Comparison of ENCODE assay signal across 25 cellular contexts in the genomic region with DNA sequence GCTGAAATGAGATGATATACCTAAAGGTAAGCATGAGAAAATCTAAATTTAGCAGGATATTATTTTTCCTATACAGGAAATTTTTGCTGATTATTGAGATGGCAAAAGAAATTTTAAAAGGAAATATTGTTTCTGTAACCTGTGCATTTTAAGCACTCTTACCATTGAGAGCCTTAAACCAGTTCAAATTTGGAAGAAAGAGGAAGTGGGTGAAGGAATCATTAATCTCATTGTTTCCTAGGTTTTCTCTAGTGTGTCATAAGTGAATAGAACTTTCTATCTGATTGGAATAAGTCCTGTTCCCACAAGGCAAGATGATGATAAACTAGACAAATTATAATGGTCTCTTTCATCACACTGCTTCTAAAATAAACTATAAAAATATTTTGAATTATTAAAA. TPM values are rescaled to one million over a fixed set of nuclear protein-coding genes. Genes with fewer than 3 reads are reported as not detected.
"Had no signal": no experiment of that assay in that cellular context is flagged by ENCODE, and none has a peak within 500 bp of the region (broad histone marks: within the 10 kb centered on the region; RNA-seq: fewer than 3 reads in every experiment).

No MANE protein-coding gene starts in this region.

- H3K27me3 ChIP-seq: colonic mucosa, esophagus squamous epithelium, spleen, transverse colon had no signal

- H3K4me3 ChIP-seq: colonic mucosa, esophagus squamous epithelium, left ventricle myocardium inferior, lung, spleen, transverse colon had no signal

- H3K9me3 ChIP-seq: colonic mucosa, esophagus squamous epithelium, left ventricle myocardium inferior, transverse colon had no signal

- DNase-seq: activated CD4-positive, alpha-beta T cell treated with anti-CD3 and anti-CD28 coated beads, Interleukin-2, amount 50 U/mL, for 1 hour; activated CD8-positive, alpha-beta T cell treated with anti-CD3 and anti-CD28 coated beads for 36 hours; activated naive CD4-positive, alpha-beta T cell; activated T-cell treated with anti-CD3 and anti-CD28 coated beads, Interleukin-2, amount 50 U/mL, for 4 hours; anterior cingulate cortex; cerebellar nuclear complex; colonic mucosa; effector CD8-positive, alpha-beta T cell; esophagus squamous epithelium; foreskin melanocyte; kidney glomerular epithelial cell; left ventricle myocardium inferior; mesendoderm; posterior cingulate gyrus; right cardiac atrium; spleen; stimulated activated naive CD4-positive, alpha-beta T cell; transverse colon had no signal

- FAIRE-seq: endometrium, TTC549 had no signal

- H3K4me1 ChIP-seq: colonic mucosa, esophagus squamous epithelium, left ventricle myocardium inferior, spleen, transverse colon had no signal

- H3K36me3 ChIP-seq: colonic mucosa, esophagus squamous epithelium, left ventricle myocardium inferior, spleen, transverse colon had no signal

- H3K27ac ChIP-seq: colonic mucosa, epithelial cell of prostate, esophagus squamous epithelium, left ventricle myocardium inferior, spleen, transverse colon had no signal

RNA-seq across cellular contexts. Expression of a gene that starts 22.4 kb away (rescaled TPM):
- total RNA-seq: activated naive CD4-positive, alpha-beta T cell treated with anti-CD3 and anti-CD28 coated beads, Interleukin-2, amount 50 U/mL, for 72 hours; temporal lobe; WTC11 had no signal
